Comparison of ENCODE assay signal across 8 cellular contexts in the genomic region with DNA sequence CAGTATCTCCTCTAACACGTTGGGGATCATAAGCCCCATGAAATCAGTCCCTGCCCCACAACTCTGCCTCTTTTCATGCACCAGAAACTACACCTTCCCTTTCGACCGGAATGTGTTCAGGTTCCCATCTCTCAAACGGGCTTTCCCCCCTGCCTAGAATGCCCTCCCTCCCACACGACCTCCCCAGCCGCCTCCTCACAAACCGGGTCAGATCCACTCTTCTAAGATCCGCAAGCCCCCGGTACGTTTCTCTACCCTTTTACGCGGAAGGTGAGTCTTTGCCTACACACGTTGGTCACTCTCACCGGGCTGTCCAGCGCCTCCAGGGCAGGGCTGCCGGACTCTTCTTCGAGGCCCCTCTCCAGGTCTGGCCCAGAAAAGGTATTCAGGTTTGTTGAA. TPM values are rescaled to one million over a fixed set of nuclear protein-coding genes. Genes with fewer than 3 reads are reported as not detected.
A peak's percentile ranks its signal among the peaks of the same experiment; 100 is the strongest.
DNase-seq lines count a peak whose midpoint lies in the region; ATAC-seq and TF ChIP-seq lines count a peak whose summit lies in the region.

No MANE protein-coding gene starts in this region.

- H3K4me3 ChIP-seq in GM12864 (ENCODE audit: low read depth, low read length): peak overlapping the region; percentile 81
- peak overlapping the region; percentile 98 for H3K4me3 ChIP-seq in left ventricle myocardium inferior
- peak overlapping the region; percentile 81 to 98 (median 95) for H3K4me3 ChIP-seq in skin epidermis

- intact Hi-C loops in left ventricle myocardium inferior (cut with micrococcal nuclease): no loop called here
- intact Hi-C loops in posterior vena cava (cut with DNase I): no loop called here

- DNase-seq in GM12864 (ENCODE audit: low read depth): no peak
- DNase-seq in activated T-cell treated with anti-CD3 and anti-CD28 coated beads, Interleukin-2, amount 50 U/mL, for 4 hours: peak; percentile 34
- no peak for DNase-seq in left ventricle myocardium inferior
- DNase-seq in NCI-H446 (lab: John Stamatoyannopoulos, UW): no peak
- DNase-seq in NCI-H524 (lab: John Stamatoyannopoulos, UW): no peak
- DNase-seq in posterior vena cava (ENCODE audit: low spot score): no peak

- peak overlapping the region; percentile 92 for H3K4me3 Mint-ChIP-seq in activated T-cell treated with anti-CD3 and anti-CD28 coated beads, Interleukin-2, amount 50 U/mL, for 4 hours

- H3K4me1 ChIP-seq in left ventricle myocardium inferior: peaks cover 28% of the 10 kb centered on the region

- TF ChIP-seq CTCF in GM12864 (IDR thresholded peaks at IDR 0.05; ENCODE audit: low read depth, low read length, missing control alignments): no peak
- no peak for TF ChIP-seq CTCF in left ventricle myocardium inferior (IDR thresholded peaks at IDR 0.05; ENCODE audit: borderline replicate concordance)

- no peaks in the 10 kb centered on the region for H3K27me3 Mint-ChIP-seq in activated T-cell treated with anti-CD3 and anti-CD28 coated beads, Interleukin-2, amount 50 U/mL, for 4 hours (ENCODE audit: low read depth)

- peak; percentile 4 for ATAC-seq in HG03196 (IDR thresholded peaks at IDR 0.05; ENCODE audit: unreplicated experiment)
- ATAC-seq in activated T-cell treated with anti-CD3 and anti-CD28 coated beads, Interleukin-2, amount 50 U/mL, for 4 hours: peak; percentile 28 to 39

- H3K9me3 Mint-ChIP-seq in activated T-cell treated with anti-CD3 and anti-CD28 coated beads, Interleukin-2, amount 50 U/mL, for 4 hours: no peaks in the 10 kb centered on the region

- no peaks in the 10 kb centered on the region for H3K27me3 ChIP-seq in left ventricle myocardium inferior (ENCODE audit: low read depth)

- H3K4me1 Mint-ChIP-seq in activated T-cell treated with anti-CD3 and anti-CD28 coated beads, Interleukin-2, amount 50 U/mL, for 4 hours (ENCODE audit: low read depth): peaks cover 40% of the 10 kb centered on the region

- H3K27ac ChIP-seq in left ventricle myocardium inferior (replicated peaks) (peak overlapping the region; percentile 84), skin epidermis (peak overlapping the region in 19 of 21 experiments; percentile 53 to 88 (median 80))

- peaks cover 10% of the 10 kb centered on the region for H3K36me3 ChIP-seq in left ventricle myocardium inferior

- H3K36me3 Mint-ChIP-seq in activated T-cell treated with anti-CD3 and anti-CD28 coated beads, Interleukin-2, amount 50 U/mL, for 4 hours (ENCODE audit: insufficient read depth): peaks cover 19% of the 10 kb centered on the region

- H3K9me3 ChIP-seq in left ventricle myocardium inferior (replicated peaks): no peaks in the 10 kb centered on the region

RNA-seq across cellular contexts. Expression of a gene that starts 0.7 kb away (rescaled TPM):
- 10 to 100 TPM; 54.1 to 59.9 (median 58.0) TPM for total RNA-seq in activated T-cell treated with anti-CD3 and anti-CD28 coated beads, Interleukin-2, amount 50 U/mL, for 4 hours
- total RNA-seq in left ventricle myocardium inferior: 4.5 TPM
- total RNA-seq in posterior vena cava: 1 to 10 TPM; 7.4 to 9.9 TPM

RNA-seq across cellular contexts. Expression of a gene that starts 17.9 kb away (rescaled TPM):
- total RNA-seq in activated T-cell treated with anti-CD3 and anti-CD28 coated beads, Interleukin-2, amount 50 U/mL, for 4 hours: 10 to 100 TPM; 77.3 to 90.3 (median 82.1) TPM
- total RNA-seq in left ventricle myocardium inferior: 32.5 TPM
- 10 to 100 TPM; 43.3 to 49.6 TPM for total RNA-seq in posterior vena cava

RNA-seq across cellular contexts. Expression of a gene that starts 18.3 kb away (rescaled TPM):
- 10 to 100 TPM; 35.9 to 38.1 (median 37.2) TPM for total RNA-seq in activated T-cell treated with anti-CD3 and anti-CD28 coated beads, Interleukin-2, amount 50 U/mL, for 4 hours
- total RNA-seq in left ventricle myocardium inferior: 10.1 TPM
- total RNA-seq in posterior vena cava: 10 to 100 TPM; 13.5 to 15.0 TPM

RNA-seq across cellular contexts. Expression of a gene that starts 29.1 kb away (rescaled TPM):
- 100 to 1,000 TPM; 663 to 755 (median 712) TPM for total RNA-seq in activated T-cell treated with anti-CD3 and anti-CD28 coated beads, Interleukin-2, amount 50 U/mL, for 4 hours
- total RNA-seq in left ventricle myocardium inferior: 124 TPM
- total RNA-seq in posterior vena cava: 10 to 100 TPM; 66.4 to 74.3 TPM

RNA-seq across cellular contexts. Expression of a gene that starts 48.1 kb away (rescaled TPM):
- total RNA-seq in activated T-cell treated with anti-CD3 and anti-CD28 coated beads, Interleukin-2, amount 50 U/mL, for 4 hours: 10 to 100 TPM; 68.5 to 81.5 (median 76.2) TPM
- total RNA-seq in left ventricle myocardium inferior (28.4 TPM), posterior vena cava (10 to 100 TPM; 18.9 to 19.7 TPM)

Comparison
In these comparisons a context has a peak if more than half of its experiments do, and no peak if none do; other contexts are left out.
1. RNA of a gene that starts 0.7 kb away (total RNA-seq): 54.1 to 59.9 TPM in activated T-cell treated with anti-CD3 and anti-CD28 coated beads, Interleukin-2, amount 50 U/mL, for 4 hours; 7.4 to 9.9 TPM in posterior vena cava and 4.5 TPM in left ventricle myocardium inferior (single experiment); every median in the first group is over 4 times any median in the second.
2. Peak in every context shown above with its lines, with median percentiles within 50 percentile points of each other: H3K4me3 ChIP-seq.